ENCODE assay signal across 9 cellular contexts in the genomic region with DNA sequence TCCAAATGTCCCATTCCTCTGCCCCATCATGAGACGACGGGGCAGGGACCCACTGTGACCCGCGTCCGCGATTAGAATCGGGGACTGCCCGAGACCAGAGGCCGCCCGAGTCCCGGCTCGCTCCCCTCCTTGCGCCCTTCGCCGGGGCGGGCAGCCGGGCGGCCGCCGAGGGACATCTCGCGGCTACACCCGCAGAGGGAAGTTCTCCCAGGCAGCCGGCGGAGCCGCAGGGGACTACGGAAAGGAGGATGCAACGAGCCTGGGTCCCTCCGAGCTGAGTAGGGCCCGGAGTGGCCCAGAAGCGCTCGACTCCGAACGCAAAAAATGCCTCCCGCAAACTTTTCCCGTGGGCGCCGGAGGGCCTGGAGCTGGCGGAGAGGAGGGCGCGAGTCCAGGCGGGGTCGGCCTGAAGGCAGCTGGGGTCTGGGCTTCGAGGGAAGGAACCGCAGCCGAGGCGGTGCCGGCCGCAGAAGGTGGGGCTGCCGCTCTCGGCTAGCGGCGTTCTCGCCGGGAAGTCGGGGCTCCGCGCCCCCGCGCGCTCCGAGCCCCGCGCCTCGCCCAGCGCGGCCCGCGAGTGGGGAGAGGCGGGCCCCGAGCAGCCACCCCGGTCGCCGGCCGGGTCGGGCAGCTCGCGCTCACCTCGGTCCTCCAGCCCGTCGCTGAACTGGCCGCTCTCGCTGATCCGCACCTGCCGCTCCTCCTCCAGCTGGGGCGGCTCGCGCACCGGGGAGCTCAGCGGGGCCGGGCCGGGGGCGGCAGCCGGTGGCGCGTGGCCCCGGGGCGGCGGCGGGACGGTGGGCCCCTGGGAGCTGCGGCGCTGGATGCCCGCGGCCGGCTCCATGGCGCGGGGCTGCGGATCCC. TPM values are rescaled to one million over a fixed set of nuclear protein-coding genes. Genes with fewer than 3 reads are reported as not detected.
DNase-seq lines count a peak whose midpoint lies in the region; ATAC-seq and TF ChIP-seq lines count a peak whose summit lies in the region.
"Had no signal": no experiment of that assay in that cellular context is flagged by ENCODE, and none has a peak within 500 bp of the region (broad histone marks: within the 10 kb centered on the region; RNA-seq: fewer than 3 reads in every experiment).

No MANE protein-coding gene starts in this region.

- intact Hi-C loops in activated CD8-positive, alpha-beta T cell treated with anti-CD3 and anti-CD28 coated beads for 36 hours (cut with micrococcal nuclease), result no loop called here
- intact Hi-C loops in heart left ventricle (cut with DNase I) (loop anchor here in 1 of 10 donors (5.0 kb wide), 1 partner anchor 41 kb away; no protein-coding TSS in a partner anchor), prostate gland (cut with DNase I) (no loop called here)

- no peaks in the 10 kb centered on the region for H3K36me3 Mint-ChIP-seq in activated CD8-positive, alpha-beta T cell treated with anti-CD3 and anti-CD28 coated beads for 36 hours (ENCODE audit: low read depth)

- H3K27ac ChIP-seq in heart left ventricle (peak overlapping the region in 1 of 12 donors; percentile 19), prostate gland (no peak overlapping the region)

- no peak for TF ChIP-seq CTCF in activated CD8-positive, alpha-beta T cell treated with anti-CD3 and anti-CD28 coated beads for 36 hours (IDR thresholded peaks at IDR 0.05)
- no peak for TF ChIP-seq CTCF in heart left ventricle (IDR thresholded peaks at IDR 0.05)
- TF ChIP-seq CTCF in prostate gland (IDR thresholded peaks at IDR 0.05), result no peak

- peak; percentile 3 for DNase-seq in NCI-H1694 (lab: John Stamatoyannopoulos, UW)
- no peak for DNase-seq in NCI-H1694 treated with DMSO at 0.1 percent for 48 hours (lab: John Stamatoyannopoulos, UW)
- DNase-seq in activated CD8-positive, alpha-beta T cell treated with anti-CD3 and anti-CD28 coated beads for 36 hours, result no peak
- DNase-seq in heart left ventricle, result peak in 2 of 5 donors; percentile 16 to 69
- no peak for DNase-seq in prostate gland (ENCODE audit: low spot score)
- DNase-seq in NCI-H1436 (lab: John Stamatoyannopoulos, UW), result no peak

- H3K9me3 Mint-ChIP-seq in activated CD8-positive, alpha-beta T cell treated with anti-CD3 and anti-CD28 coated beads for 36 hours, result no peaks in the 10 kb centered on the region

- WGBS in heart left ventricle, 4 donors, result 0 to 1% (median 1%) methylated on average over 35 to 109 of the region's 109 CpGs
- WGBS in prostate gland, result 1% methylated on average over 94 of the region's 109 CpGs

- H3K4me1 Mint-ChIP-seq in activated CD8-positive, alpha-beta T cell treated with anti-CD3 and anti-CD28 coated beads for 36 hours (ENCODE audit: low read depth), result peaks cover 25% of the 10 kb centered on the region

- H3K4me1 ChIP-seq in heart left ventricle, result peaks cover 0 to 20% (median 8%) of the 10 kb centered on the region in 12 donors
- H3K4me1 ChIP-seq in prostate gland (replicated peaks), result peaks cover 5% of the 10 kb centered on the region

- CTCF ChIA-PET in activated CD8-positive, alpha-beta T cell treated with anti-CD3 and anti-CD28 coated beads for 36 hours (lab: Charles Lee), result no interaction called here

- H3K27ac Mint-ChIP-seq in activated CD8-positive, alpha-beta T cell treated with anti-CD3 and anti-CD28 coated beads for 36 hours, result no peak overlapping the region

- H3K4me3 ChIP-seq in heart left ventricle, result peak overlapping the region; percentile 24 to 64 (median 53)
- peak overlapping the region; percentile 14 to 38 for H3K4me3 ChIP-seq in prostate gland

- no peaks in the 10 kb centered on the region for H3K36me3 ChIP-seq in heart left ventricle
- H3K36me3 ChIP-seq in prostate gland, result no peaks in the 10 kb centered on the region

- ATAC-seq in HG02763 (IDR thresholded peaks at IDR 0.05; ENCODE audit: unreplicated experiment) (peak; percentile 22), heart left ventricle (peak in 3 of 4 donors; percentile 49 to 61 (median 52)), GM19328 (IDR thresholded peaks at IDR 0.05; ENCODE audit: unreplicated experiment) (no peak)
- no peak for ATAC-seq in activated CD8-positive, alpha-beta T cell treated with anti-CD3 and anti-CD28 coated beads for 36 hours

- peak overlapping the region; percentile 56 for H3K4me3 Mint-ChIP-seq in activated CD8-positive, alpha-beta T cell treated with anti-CD3 and anti-CD28 coated beads for 36 hours

- POLR2A ChIA-PET in activated CD8-positive, alpha-beta T cell treated with anti-CD3 and anti-CD28 coated beads for 36 hours (lab: Charles Lee), result interaction anchor here (0.6 kb wide), 1 partner anchor 33 kb away, joined by 3 read pairs; no protein-coding TSS in a partner anchor

- H3K27me3 ChIP-seq in heart left ventricle (peaks cover 12 to 79% (median 40%) of the 10 kb centered on the region in 9 donors), prostate gland (replicated peaks; ENCODE audit: insufficient read depth) (peaks cover 7% of the 10 kb centered on the region)

- peaks cover 69% of the 10 kb centered on the region for H3K27me3 Mint-ChIP-seq in activated CD8-positive, alpha-beta T cell treated with anti-CD3 and anti-CD28 coated beads for 36 hours

- TF ChIP-seq POLR2A in heart left ventricle (IDR thresholded peaks at IDR 0.05) (no peak), prostate gland (IDR thresholded peaks at IDR 0.05) (no peak)

- H3K9me3 ChIP-seq in heart left ventricle (no peaks in the 10 kb centered on the region), prostate gland (no peaks in the 10 kb centered on the region)

RNA-seq across cellular contexts. Expression of gene TMEM163, which starts 0.5 kb away (rescaled TPM):
- not detected for total RNA-seq in activated CD8-positive, alpha-beta T cell treated with anti-CD3 and anti-CD28 coated beads for 36 hours
- total RNA-seq in heart left ventricle (1 to 10 TPM in 1 of 9 donors, under 1 TPM in 8; 0.14 to 1.4 (median 0.47) TPM), prostate gland (10 to 100 TPM in 1 of 2 donors, under 1 TPM in 1; 0.55 to 23.1 TPM)
- 1 to 10 TPM in 1 of 2 donors, under 1 TPM in 1; 0.42 to 1.2 TPM for polyA plus RNA-seq in heart left ventricle
- polyA plus RNA-seq: BJ had no signal

Comparison
In these comparisons a context has a peak if more than half of its experiments do, and no peak if none do; other contexts are left out.
1. ATAC-seq: peak in HG02763 (single experiment) and heart left ventricle (3 of 4); none in activated CD8-positive, alpha-beta T cell treated with anti-CD3 and anti-CD28 coated beads for 36 hours (single experiment) and GM19328 (single experiment).